ENCODE assay signal across 6 cellular contexts in the genomic region with DNA sequence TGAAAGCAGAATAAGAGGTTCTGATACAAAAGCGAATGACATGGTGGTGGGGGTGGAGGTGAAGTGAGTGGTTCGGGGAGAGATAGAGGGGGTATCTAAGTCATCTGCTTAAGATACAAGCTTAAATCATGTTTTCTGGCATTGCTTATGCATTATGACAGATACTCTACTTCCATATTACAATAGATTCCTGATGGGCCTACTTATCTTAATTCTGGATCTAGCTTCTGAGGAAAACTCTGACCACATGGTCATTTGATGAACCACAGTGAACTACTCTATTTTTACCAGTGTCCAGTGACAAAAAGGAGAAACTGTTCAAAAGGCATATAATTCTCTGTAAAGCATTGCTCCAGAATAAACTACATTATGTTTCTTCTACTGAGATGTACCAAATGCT.
"Had no signal": no experiment of that assay in that cellular context is flagged by ENCODE, and none has a peak within 500 bp of the region (broad histone marks: within the 10 kb centered on the region; RNA-seq: fewer than 3 reads in every experiment).

No MANE protein-coding gene starts in this region.

- H3K27ac ChIP-seq: HL-60 had no signal

- H3K4me3 Mint-ChIP-seq: GM23338, H9, IgD-negative memory B cell had no signal

- H2AFZ ChIP-seq: GM23338 had no signal

- H3K4me2 ChIP-seq: GM23338 had no signal

- H3K36me3 Mint-ChIP-seq: IgD-negative memory B cell had no signal

- H3K4me1 Mint-ChIP-seq: IgD-negative memory B cell had no signal

- H3K4me3 ChIP-seq: GM23338 had no signal

- H3K27ac Mint-ChIP-seq: GM23338, H9 had no signal

- H3K27me3 Mint-ChIP-seq: IgD-negative memory B cell had no signal

- DNase-seq: H9, HCEC 1CT had no signal

- H3K9me3 Mint-ChIP-seq: GM23338, H9, IgD-negative memory B cell had no signal

- ATAC-seq: GM23338, HepG2 had no signal
